In the genomic region with DNA sequence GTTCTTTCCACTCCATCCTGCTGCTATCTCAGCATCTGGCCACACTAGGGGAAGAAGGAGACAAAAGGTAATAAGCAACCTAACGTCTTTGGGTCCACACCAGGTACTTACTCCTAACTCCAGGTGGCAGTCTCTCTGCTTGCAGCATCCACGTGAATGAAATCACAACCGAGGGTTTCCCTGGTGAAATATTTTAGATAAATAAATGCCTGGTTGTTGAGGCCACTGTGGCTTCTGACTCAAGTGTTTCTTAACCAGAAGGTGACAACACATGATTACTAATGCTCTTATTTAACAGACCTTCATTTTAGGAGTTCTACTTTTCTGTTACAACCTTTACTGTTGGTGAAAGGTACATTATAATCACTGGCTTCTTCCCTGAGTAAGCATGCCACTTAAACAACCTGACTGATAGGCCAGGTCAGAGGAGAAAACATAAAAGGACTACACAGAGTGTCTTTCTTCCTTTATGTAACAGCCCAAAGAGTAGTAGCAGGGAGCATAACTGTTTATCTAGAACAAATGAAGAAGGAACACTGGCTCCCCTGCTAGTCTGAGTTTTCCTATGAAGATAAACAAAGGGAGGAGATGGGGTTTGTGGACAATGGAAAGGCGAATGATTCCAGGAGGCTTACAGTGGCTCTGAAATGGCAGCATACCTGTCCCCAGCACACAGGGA, we compare ENCODE assay signal across 9 cellular contexts. TPM values are rescaled to one million over a fixed set of nuclear protein-coding genes. Genes with fewer than 3 reads are reported as not detected.
DNase-seq lines count a peak whose midpoint lies in the region; ATAC-seq, FAIRE-seq and TF ChIP-seq lines count a peak whose summit lies in the region.
"Had no signal": no experiment of that assay in that cellular context is flagged by ENCODE, and none has a peak within 500 bp of the region (broad histone marks: within the 10 kb centered on the region; RNA-seq: fewer than 3 reads in every experiment).

No MANE protein-coding gene starts in this region.

- H3K9ac ChIP-seq in GM23248 (peak overlapping the region; percentile 25), keratinocyte (ENCODE audit: control insufficient read depth, extremely low read depth, insufficient read depth, low read length) (no peak overlapping the region)

- dilution Hi-C loops in keratinocyte (cut with MboI; ENCODE audit: extremely low pct_ligation_motif_present, low sequenced_read_pairs) = no loop called here

- H3K27me3 Mint-ChIP-seq in osteocyte (ENCODE audit: unreplicated experiment) = peaks cover 33% of the 10 kb centered on the region
- peaks cover 19% of the 10 kb centered on the region for H3K27me3 Mint-ChIP-seq in stimulated activated naive CD8-positive, alpha-beta T cell treated with anti-CD3 and anti-CD28 coated beads, Interleukin-15, amount 100 ng/mL, for 72 hours

- no peaks in the 10 kb centered on the region for H3K36me3 ChIP-seq in GM23248 (ENCODE audit: low read depth)
- no peaks in the 10 kb centered on the region for H3K36me3 ChIP-seq in RWPE2 (ENCODE audit: low read depth)
- no peaks in the 10 kb centered on the region for H3K36me3 ChIP-seq in keratinocyte (ENCODE audit: control insufficient read depth in 2 of 2, extremely low read depth in 1 of 2, insufficient read depth in 2 of 2, low read length in 2 of 2)

- in situ Hi-C loops in GM23248 (cut with MboI) = no loop called here

- H3K4me3 Mint-ChIP-seq in osteocyte (ENCODE audit: unreplicated experiment) = no peak overlapping the region
- no peak overlapping the region for H3K4me3 Mint-ChIP-seq in stimulated activated naive CD8-positive, alpha-beta T cell treated with anti-CD3 and anti-CD28 coated beads, Interleukin-15, amount 100 ng/mL, for 72 hours

- peaks cover 5% of the 10 kb centered on the region for H3K4me1 Mint-ChIP-seq in osteocyte (ENCODE audit: unreplicated experiment)
- H3K4me1 Mint-ChIP-seq in stimulated activated naive CD8-positive, alpha-beta T cell treated with anti-CD3 and anti-CD28 coated beads, Interleukin-15, amount 100 ng/mL, for 72 hours = peaks cover 7% of the 10 kb centered on the region

- H3K9me3 ChIP-seq in GM23248 (ENCODE audit: low read depth) (no peaks in the 10 kb centered on the region), RWPE2 (ENCODE audit: severe bottlenecking) (no peaks in the 10 kb centered on the region), keratinocyte (ENCODE audit: control insufficient read depth, low read depth, low read length) (no peaks in the 10 kb centered on the region)

- no peak for FAIRE-seq in keratinocyte (lab: Jason Lieb, UNC)

- H3K27ac ChIP-seq in GM23248 = peak overlapping the region; percentile 40
- H3K27ac ChIP-seq in RWPE2 (ENCODE audit: poor library complexity, severe bottlenecking) = no peak overlapping the region
- H3K27ac ChIP-seq in keratinocyte (ENCODE audit: control insufficient read depth, insufficient read depth, low read length) = no peak overlapping the region

- 38% methylated on average over 4 of the region's 4 CpGs for WGBS in GM23248 (ENCODE audit: low coverage in 1 of 2, low lambda C conversion rate in 2 of 2, missing lambda C conversion rate in 2 of 2), 2 experiments

- peak overlapping the region; percentile 12 for H3K4me2 ChIP-seq in GM23248 (ENCODE audit: unreplicated experiment)
- peak overlapping the region; percentile 11 for H3K4me2 ChIP-seq in keratinocyte (ENCODE audit: control insufficient read depth, extremely low read depth, insufficient read depth, low read depth, low read length)

- no peaks in the 10 kb centered on the region for H3K9me1 ChIP-seq in keratinocyte (ENCODE audit: control insufficient read depth, extremely low read depth, insufficient read depth, low read length)

- H3K79me2 ChIP-seq in GM23248 (ENCODE audit: insufficient read depth) = no peaks in the 10 kb centered on the region
- H3K79me2 ChIP-seq in keratinocyte (ENCODE audit: control insufficient read depth, insufficient read depth, low read length) = no peaks in the 10 kb centered on the region

- no peak overlapping the region for H3K27ac Mint-ChIP-seq in osteocyte (ENCODE audit: unreplicated experiment)
- H3K27ac Mint-ChIP-seq in stimulated activated naive CD8-positive, alpha-beta T cell treated with anti-CD3 and anti-CD28 coated beads, Interleukin-15, amount 100 ng/mL, for 72 hours = no peak overlapping the region

- H3K36me3 Mint-ChIP-seq in osteocyte (ENCODE audit: unreplicated experiment) = no peaks in the 10 kb centered on the region

- H3F3A ChIP-seq in GM23248 (ENCODE audit: insufficient read depth) = peaks cover 5% of the 10 kb centered on the region

- DNase-seq in AG10803 (ENCODE audit: low read depth) = peak; percentile 49
- peak; percentile 87 for DNase-seq in GM23248
- no peak for DNase-seq in RWPE2 (ENCODE audit: low spot score)
- peak; percentile 75 for DNase-seq in keratinocyte (ENCODE audit: low read depth, low spot score)
- DNase-seq in GM19238 (ENCODE audit: insufficient read length, low spot score) = no peak
- DNase-seq in osteocyte (ENCODE audit: extremely low spot score, unreplicated experiment) = no peak
- DNase-seq in stimulated activated naive CD8-positive, alpha-beta T cell treated with anti-CD3 and anti-CD28 coated beads, Interleukin-15, amount 100 ng/mL, for 72 hours = no peak
- DNase-seq: stimulated activated CD4-positive, alpha-beta T cell treated with anti-CD3 and anti-CD28 coated beads, Interleukin-4, amount 100 ng/mL, for 4 hours had no signal

- no peak overlapping the region for H2AFZ ChIP-seq in GM23248
- H2AFZ ChIP-seq in keratinocyte (ENCODE audit: control insufficient read depth, low read length) = no peak overlapping the region

- H4K20me1 ChIP-seq in GM23248 (ENCODE audit: insufficient read depth) = no peaks in the 10 kb centered on the region
- H4K20me1 ChIP-seq in keratinocyte (ENCODE audit: control insufficient read depth, extremely low read depth, insufficient read depth, low read length) = no peaks in the 10 kb centered on the region

- H3K9me2 ChIP-seq in GM23248 (ENCODE audit: insufficient read depth) = no peaks in the 10 kb centered on the region

- H3K4me3 ChIP-seq in AG10803 (ENCODE audit: low read length) = no peak overlapping the region
- no peak overlapping the region for H3K4me3 ChIP-seq in GM23248
- H3K4me3 ChIP-seq in RWPE2 (ENCODE audit: severe bottlenecking) = no peak overlapping the region
- no peak overlapping the region for H3K4me3 ChIP-seq in keratinocyte (ENCODE audit: control insufficient read depth in 2 of 3, extremely low read depth in 1 of 3, insufficient read depth in 2 of 3, low read depth in 1 of 3, low read length in 3 of 3)

- peaks cover 57% of the 10 kb centered on the region for H3K27me3 ChIP-seq in GM23248 (replicated peaks; ENCODE audit: insufficient read depth)
- H3K27me3 ChIP-seq in RWPE2 (ENCODE audit: insufficient read depth, poor library complexity, severe bottlenecking) = peaks cover 12% of the 10 kb centered on the region
- no peaks in the 10 kb centered on the region for H3K27me3 ChIP-seq in keratinocyte (ENCODE audit: control insufficient read depth, extremely low read depth, insufficient read depth, low read length)

- H3K4me1 ChIP-seq in GM23248 (ENCODE audit: insufficient read depth) = peaks cover 13% of the 10 kb centered on the region
- H3K4me1 ChIP-seq in RWPE2 (ENCODE audit: insufficient read depth, poor library complexity, severe bottlenecking) = no peaks in the 10 kb centered on the region
- peaks cover 29% of the 10 kb centered on the region for H3K4me1 ChIP-seq in keratinocyte (ENCODE audit: control insufficient read depth, extremely low read depth, insufficient read depth, low read length)

- no peak for TF ChIP-seq CTCF in AG10803 (conservative IDR thresholded peaks at IDR 0.05; ENCODE audit: low read length)
- no peak for TF ChIP-seq CTCF in RWPE2 (IDR thresholded peaks at IDR 0.05; ENCODE audit: poor library complexity, severe bottlenecking)
- TF ChIP-seq CTCF in keratinocyte (optimal IDR thresholded peaks at IDR 0.05 in 1 of 3, IDR thresholded peaks at IDR 0.05 in 1 of 3, conservative IDR thresholded peaks at IDR 0.05 in 1 of 3; ENCODE audit: extremely low read depth in 1 of 3, insufficient read depth in 2 of 3, low read length in 3 of 3) = peak; percentile 65 to 72 (median 72)
- no peak for TF ChIP-seq CTCF in osteocyte (IDR thresholded peaks at IDR 0.05)

- peak; percentile 36; the same call in 1 of the 3 replicates for ATAC-seq in RWPE2 (ENCODE audit: low read depth)
- ATAC-seq in stimulated activated naive CD8-positive, alpha-beta T cell treated with anti-CD3 and anti-CD28 coated beads, Interleukin-15, amount 100 ng/mL, for 72 hours = no peak
- no peak for ATAC-seq in GM21390 (IDR thresholded peaks at IDR 0.05; ENCODE audit: unreplicated experiment)

- no peaks in the 10 kb centered on the region for H3K9me3 Mint-ChIP-seq in osteocyte (ENCODE audit: unreplicated experiment)
- no peaks in the 10 kb centered on the region for H3K9me3 Mint-ChIP-seq in stimulated activated naive CD8-positive, alpha-beta T cell treated with anti-CD3 and anti-CD28 coated beads, Interleukin-15, amount 100 ng/mL, for 72 hours

RNA-seq across cellular contexts. Expression of a gene that starts 59.9 kb away (rescaled TPM):
- not detected in 2 replicates for total RNA-seq in GM23248 (2014; rRNA removed; shearing (Covaris generic))
- not detected in 2 replicates for polyA plus RNA-seq in GM23248 (2016; fragmentation: Nextera tagmentation; extraction: Ambion mirVana)
- not detected in 3 replicates for polyA plus RNA-seq in keratinocyte
- polyA plus RNA-seq in keratinocyte (2011; ENCODE audit: low read depth) = not detected
- not detected in 2 replicates for polyA plus RNA-seq in keratinocyte (2011; cell fraction: cytosol; rRNA removed)
- polyA plus RNA-seq in keratinocyte (2011; cell fraction: nucleus; rRNA removed) = not detected in 2 replicates
- not detected in 2 replicates for polyA plus RNA-seq in keratinocyte (2012; ENCODE audit: low replicate concordance)
- polyA minus RNA-seq in keratinocyte = not detected in 3 replicates
- not detected for polyA minus RNA-seq in keratinocyte (2011; cell fraction: cytosol; rRNA and poly(A)+ RNA removed)
- polyA minus RNA-seq in keratinocyte (2011; cell fraction: nucleus; rRNA and poly(A)+ RNA removed) = not detected in 2 replicates
- not detected in 2 replicates for total RNA-seq in osteocyte

Comparison
In these comparisons a context has a peak if more than half of its experiments do, and no peak if none do; other contexts are left out.
1. DNase-seq: peak in AG10803 (single experiment), GM23248 (single experiment) and keratinocyte (single experiment); none in RWPE2 (single experiment), GM19238 (single experiment), osteocyte (single experiment) and stimulated activated naive CD8-positive, alpha-beta T cell treated with anti-CD3 and anti-CD28 coated beads, Interleukin-15, amount 100 ng/mL, for 72 hours (0 of 2).
2. CTCF ChIP-seq: peak in keratinocyte (3 of 3); none in AG10803 (single experiment), RWPE2 (single experiment) and osteocyte (single experiment).